19 cellular contexts compared by ENCODE assay signal in the genomic region with DNA sequence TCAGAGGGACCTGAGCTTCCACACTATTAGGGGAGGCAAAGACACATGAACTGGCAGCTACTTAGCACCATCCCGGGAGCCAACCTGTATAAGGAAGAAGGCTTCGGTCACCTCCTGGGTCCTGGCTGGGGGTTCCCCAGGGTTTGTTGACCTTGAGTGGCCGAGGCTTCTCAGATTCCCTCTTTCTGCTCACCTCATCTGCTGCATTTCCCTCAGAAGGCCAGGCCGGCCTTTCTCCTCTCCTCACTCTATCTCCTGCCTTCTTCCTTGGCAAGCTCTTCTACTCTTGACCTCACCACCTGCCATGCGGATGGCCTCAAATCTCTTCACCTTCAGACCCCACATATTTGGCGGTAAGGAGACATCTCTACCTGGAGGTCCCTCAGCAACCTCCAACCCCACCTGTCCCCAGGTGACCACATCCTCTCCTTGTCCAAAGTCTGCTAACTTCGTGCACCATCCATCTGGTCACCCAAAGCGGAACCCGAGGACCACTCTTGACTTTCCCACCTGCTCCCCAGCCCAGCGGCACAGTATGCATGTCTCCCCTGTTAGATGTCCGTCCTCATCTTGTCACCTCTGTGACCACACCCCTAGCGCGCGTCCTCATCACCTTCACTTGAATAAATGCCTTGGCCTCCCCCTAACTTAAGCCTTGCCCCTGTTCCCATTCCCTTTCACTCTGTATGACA.
DNase-seq lines count a peak whose midpoint lies in the region; ATAC-seq and TF ChIP-seq lines count a peak whose summit lies in the region.
"Had no signal": no experiment of that assay in that cellular context is flagged by ENCODE, and none has a peak within 500 bp of the region (broad histone marks: within the 10 kb centered on the region; RNA-seq: fewer than 3 reads in every experiment).

No MANE protein-coding gene starts in this region.

- no peaks in the 10 kb centered on the region for H3K27me3 ChIP-seq in testis
- H3K27me3 ChIP-seq: BLaER1 treated with 17β-estradiol and CSF1 and Interleukin-3, amounts not matched to agents 10 nM and 100 nM had no signal

- TF ChIP-seq CTCF in lower leg skin (IDR thresholded peaks at IDR 0.05), result no peak
- no peak for TF ChIP-seq CTCF in testis (IDR thresholded peaks at IDR 0.05)

- H3K27ac ChIP-seq in testis, result no peak overlapping the region
- H3K27ac ChIP-seq: A549; BLaER1 treated with 17β-estradiol and CSF1 and Interleukin-3, amounts not matched to agents 10 nM and 100 nM; left lung had no signal

- H3K4me3 ChIP-seq in lower leg skin (ENCODE audit: low read depth, poor library complexity, severe bottlenecking) (no peak overlapping the region), testis (no peak overlapping the region)
- H3K4me3 ChIP-seq: A549; BLaER1 treated with 17β-estradiol and CSF1 and Interleukin-3, amounts not matched to agents 10 nM and 100 nM; left lung had no signal

- H3K4me3 Mint-ChIP-seq in activated T-cell treated with anti-CD3 and anti-CD28 coated beads, Interleukin-2, amount 50 U/mL, for 24 hours, result no peak overlapping the region
- H3K4me3 Mint-ChIP-seq: T-helper 1 cell treated with Interleukin-12 subunit alpha and Interleukin-12 subunit beta and Interleukin-4 antibody, amounts not matched to agents 30 μg/mL and 1 μg/mL, for 36 hours had no signal

- no peaks in the 10 kb centered on the region for H3K36me3 Mint-ChIP-seq in activated T-cell treated with anti-CD3 and anti-CD28 coated beads, Interleukin-2, amount 50 U/mL, for 24 hours (ENCODE audit: low read depth)

- intact Hi-C loops in lower leg skin (cut with DNase I; ENCODE audit: low total_unique reads) (no loop called here), testis (cut with DNase I; ENCODE audit: low total_unique reads) (no loop called here)

- no peaks in the 10 kb centered on the region for H3K4me1 Mint-ChIP-seq in activated T-cell treated with anti-CD3 and anti-CD28 coated beads, Interleukin-2, amount 50 U/mL, for 24 hours (ENCODE audit: low read depth)

- no peaks in the 10 kb centered on the region for H3K9me3 Mint-ChIP-seq in activated T-cell treated with anti-CD3 and anti-CD28 coated beads, Interleukin-2, amount 50 U/mL, for 24 hours
- H3K9me3 Mint-ChIP-seq: T-helper 1 cell treated with Interleukin-12 subunit alpha and Interleukin-12 subunit beta and Interleukin-4 antibody, amounts not matched to agents 30 μg/mL and 1 μg/mL, for 36 hours had no signal

- H3K36me3 ChIP-seq in testis (ENCODE audit: low read depth, missing control alignments), result no peaks in the 10 kb centered on the region
- H3K36me3 ChIP-seq: BLaER1 treated with 17β-estradiol and CSF1 and Interleukin-3, amounts not matched to agents 10 nM and 100 nM; left lung had no signal

- no peak overlapping the region for H3K27ac Mint-ChIP-seq in activated T-cell treated with anti-CD3 and anti-CD28 coated beads, Interleukin-2, amount 50 U/mL, for 24 hours
- H3K27ac Mint-ChIP-seq: T-helper 1 cell treated with Interleukin-12 subunit alpha and Interleukin-12 subunit beta and Interleukin-4 antibody, amounts not matched to agents 30 μg/mL and 1 μg/mL, for 36 hours had no signal

- no peaks in the 10 kb centered on the region for H3K9me3 ChIP-seq in testis
- H3K9me3 ChIP-seq: A549; BLaER1 treated with 17β-estradiol and CSF1 and Interleukin-3, amounts not matched to agents 10 nM and 100 nM; left lung had no signal

- no peaks in the 10 kb centered on the region for H3K27me3 Mint-ChIP-seq in activated T-cell treated with anti-CD3 and anti-CD28 coated beads, Interleukin-2, amount 50 U/mL, for 24 hours

- no peak for ATAC-seq in GM18907 (IDR thresholded peaks at IDR 0.05; ENCODE audit: unreplicated experiment)
- ATAC-seq: A549, left lung had no signal

- TF ChIP-seq POLR2A in lower leg skin (IDR thresholded peaks at IDR 0.05) (no peak), testis (IDR thresholded peaks at IDR 0.05) (no peak)

- H3K4me1 ChIP-seq in testis, result no peaks in the 10 kb centered on the region
- H3K4me1 ChIP-seq: A549, left lung had no signal

- 94 to 97% methylated on average over 14 of the region's 14 CpGs for WGBS in lower leg skin, 2 donors
- 95 to 96% methylated on average over 14 of the region's 14 CpGs for WGBS in testis, 2 donors

- DNase-seq in activated T-cell treated with anti-CD3 and anti-CD28 coated beads, Interleukin-2, amount 50 U/mL, for 24 hours, result peak; percentile 15
- DNase-seq in activated T-cell treated with anti-CD3 and anti-CD28 coated beads for 4 hours, result no peak
- DNase-seq in activated CD8-positive, alpha-beta memory T cell treated with anti-CD3 and anti-CD28 coated beads for 24 hours, result peak; percentile 21
- DNase-seq in lower leg skin (ENCODE audit: low spot score in 2 of 2), result peak; percentile 9 to 53
- DNase-seq in testis, result peak; percentile 9
- no peak for DNase-seq in DMS53 treated with DMSO at 0.1 percent for 48 hours (lab: John Stamatoyannopoulos, UW; ENCODE audit: unreplicated experiment)
- DNase-seq in SKM-1 (lab: John Stamatoyannopoulos, UW; ENCODE audit: unreplicated experiment), result no peak
- DNase-seq: activated naive CD4-positive, alpha-beta T cell; foreskin melanocyte; Karpas-422; left lung; NCI-H1092 treated with DMSO at 0.1 percent for 48 hours; NCI-H2081 treated with DMSO at 0.1 percent for 48 hours; NCI-H510A; RPMI8226 had no signal

Comparison
In these comparisons a context has a peak if more than half of its experiments do, and no peak if none do; other contexts are left out.
1. DNase-seq: peak in activated T-cell treated with anti-CD3 and anti-CD28 coated beads, Interleukin-2, amount 50 U/mL, for 24 hours (single experiment), activated CD8-positive, alpha-beta memory T cell treated with anti-CD3 and anti-CD28 coated beads for 24 hours (single experiment), lower leg skin (2 of 2) and testis (single experiment); none in activated T-cell treated with anti-CD3 and anti-CD28 coated beads for 4 hours (single experiment), DMS53 treated with DMSO at 0.1 percent for 48 hours (single experiment) and SKM-1 (single experiment).